8 cellular contexts compared by ENCODE assay signal in genomic region chr15:44711356-44712107, GRCh38. TPM values are rescaled to one million over a fixed set of nuclear protein-coding genes. Genes with fewer than 3 reads are reported as not detected.
DNase-seq lines count a peak whose midpoint lies in the region; ATAC-seq and TF ChIP-seq lines count a peak whose summit lies in the region.

B2M (plus strand) TSS chr15:44711517; CDS start chr15:44711547, 30 bp downstream.

- TF ChIP-seq CTCF in HFF-Myc (IDR thresholded peaks at IDR 0.05; ENCODE audit: low read depth, low read length, missing control alignments): no peak
- TF ChIP-seq CTCF in gastroesophageal sphincter (IDR thresholded peaks at IDR 0.05): no peak

- DNase-seq in GM03348 (ENCODE audit: low spot score): peak; percentile 96
- DNase-seq in HFF-Myc (ENCODE audit: extremely low read depth, low read depth): peak; percentile 91
- DNase-seq in NAMALWA (ENCODE audit: low spot score): peak; percentile 99
- DNase-seq in SK-N-DZ (ENCODE audit: low spot score): peak; percentile 96
- DNase-seq in activated naive CD4-positive, alpha-beta T cell treated with anti-CD3 and anti-CD28 coated beads for 36 hours: peak; percentile 96
- DNase-seq in non-pigmented ciliary epithelial cell (ENCODE audit: low read depth): peak; percentile 88
- peak; percentile 99 for DNase-seq in superior temporal gyrus (ENCODE audit: extremely low spot score)

- H3K9me3 ChIP-seq in gastroesophageal sphincter: no peaks in the 10 kb centered on the region

- CTCF ChIA-PET in activated naive CD4-positive, alpha-beta T cell treated with anti-CD3 and anti-CD28 coated beads for 36 hours (lab: Charles Lee): interaction anchor here (0.6 to 14.8 kb wide), 17 partner anchors 7 to 133 kb away, joined by 3 to 200 read pairs (median 6); partner anchors contain the start of genes SPG11 and TRIM69

- H3K27ac Mint-ChIP-seq in activated naive CD4-positive, alpha-beta T cell treated with anti-CD3 and anti-CD28 coated beads for 36 hours: peak within 1 kb of the TSS; percentile 100

- peaks cover 63% of the 10 kb centered on the region for H3K36me3 Mint-ChIP-seq in activated naive CD4-positive, alpha-beta T cell treated with anti-CD3 and anti-CD28 coated beads for 36 hours (ENCODE audit: low read depth)

- peaks cover 37% of the 10 kb centered on the region for H3K4me1 Mint-ChIP-seq in activated naive CD4-positive, alpha-beta T cell treated with anti-CD3 and anti-CD28 coated beads for 36 hours (ENCODE audit: low read depth)

- peak; percentile 98 for ATAC-seq in gastroesophageal sphincter

- H3K36me3 ChIP-seq in gastroesophageal sphincter: peaks cover 0 to 17% of the 10 kb centered on the region in 2 donors

- peak within 1 kb of the TSS; percentile 97 to 99 (median 98) for H3K27ac ChIP-seq in gastroesophageal sphincter

- peaks cover 3% of the 10 kb centered on the region for H3K27me3 Mint-ChIP-seq in activated naive CD4-positive, alpha-beta T cell treated with anti-CD3 and anti-CD28 coated beads for 36 hours (ENCODE audit: low read depth)

- no peaks in the 10 kb centered on the region for H3K9me3 Mint-ChIP-seq in activated naive CD4-positive, alpha-beta T cell treated with anti-CD3 and anti-CD28 coated beads for 36 hours

- WGBS in gastroesophageal sphincter (ENCODE audit: low coverage in 1 of 2), 2 donors: 0 to 1% methylated on average over 12 to 16 of the region's 61 CpGs

- no peak for TF ChIP-seq EP300 in gastroesophageal sphincter (IDR thresholded peaks at IDR 0.05)

- H3K4me3 ChIP-seq in HFF-Myc (replicated peaks; ENCODE audit: low read depth, low read length) (peak within 1 kb of the TSS; percentile 90), gastroesophageal sphincter (peak within 1 kb of the TSS; percentile 83 to 84)

- H3K27me3 ChIP-seq in gastroesophageal sphincter: no peaks in the 10 kb centered on the region

- peaks cover 0 to 45% (median 12%) of the 10 kb centered on the region in 3 donors for H3K4me1 ChIP-seq in gastroesophageal sphincter

- peak within 1 kb of the TSS; percentile 99 for H3K4me3 Mint-ChIP-seq in activated naive CD4-positive, alpha-beta T cell treated with anti-CD3 and anti-CD28 coated beads for 36 hours

- peak; percentile 99 for TF ChIP-seq POLR2A in gastroesophageal sphincter (IDR thresholded peaks at IDR 0.05)

- intact Hi-C loops in activated naive CD4-positive, alpha-beta T cell treated with anti-CD3 and anti-CD28 coated beads for 36 hours (cut with micrococcal nuclease): loop anchor here (1.0 to 10.0 kb wide), 8 partner anchors 8 to 887 kb away; partner anchors contain the start of genes EIF3J, GOLM2, MFAP1 and SPG11

RNA-seq across cellular contexts. Expression of gene B2M, which starts in this region (rescaled TPM):
- polyA plus RNA-seq in SK-N-DZ (2014; cell fraction: cytosol; rRNA removed): 363 and 382 TPM in 2 replicates
- 158 and 221 TPM in 2 replicates for polyA plus RNA-seq in SK-N-DZ (2014; cell fraction: nucleus; rRNA removed)
- 1,000 to 10,000 TPM; 5,387 to 5,703 TPM for total RNA-seq in activated naive CD4-positive, alpha-beta T cell treated with anti-CD3 and anti-CD28 coated beads for 36 hours
- total RNA-seq in gastroesophageal sphincter: 1,000 to 10,000 TPM; 1,151 to 3,314 (median 1,975) TPM

Comparison
In these comparisons a context has a peak if more than half of its experiments do, and no peak if none do; other contexts are left out.
1. Peak in every context shown above with its lines: DNase-seq, ATAC-seq, H3K4me3 ChIP-seq and H3K27ac ChIP-seq.